11 cellular contexts compared by ENCODE assay signal in genomic region chr1:212290608-212291007, GRCh38. TPM values are rescaled to one million over a fixed set of nuclear protein-coding genes. Genes with fewer than 3 reads are reported as not detected.
DNase-seq lines count a peak whose midpoint lies in the region; ATAC-seq, FAIRE-seq and TF ChIP-seq lines count a peak whose summit lies in the region.
"Had no signal": no experiment of that assay in that cellular context is flagged by ENCODE, and none has a peak within 500 bp of the region (broad histone marks: within the 10 kb centered on the region; RNA-seq: fewer than 3 reads in every experiment).

No MANE protein-coding gene starts in this region.

- H3K4me1 Mint-ChIP-seq in activated T-cell treated with anti-CD3 and anti-CD28 coated beads, Interleukin-2, amount 50 U/mL, for 24 hours (ENCODE audit: low read depth) = peaks cover 73% of the 10 kb centered on the region
- H3K4me1 Mint-ChIP-seq in osteocyte (ENCODE audit: unreplicated experiment) (peaks cover 35% of the 10 kb centered on the region), HFFc6 (ENCODE audit: low read depth) (peaks cover 63% of the 10 kb centered on the region)

- H2AFZ ChIP-seq in Karpas-422 (ENCODE audit: low read length) = no peak overlapping the region
- H2AFZ ChIP-seq in GM12878 (ENCODE audit: control insufficient read depth, low read depth, low read length) = no peak overlapping the region

- no peak for TF ChIP-seq EP300 in GM12878 (IDR thresholded peaks at IDR 0.05; ENCODE audit: borderline replicate concordance in 1 of 2, control insufficient read depth in 1 of 2, low read depth in 2 of 2, low read length in 2 of 2)

- H3K9me3 ChIP-seq in Karpas-422 (ENCODE audit: low read length) (no peaks in the 10 kb centered on the region), GM12878 (replicated peaks; ENCODE audit: control insufficient read depth, insufficient read depth, low read length) (no peaks in the 10 kb centered on the region)
- H3K9me3 ChIP-seq: stomach had no signal

- in situ Hi-C loops in GM12878 (cut with MboI) = loop anchor here (5.0 kb wide), 1 partner anchor 208 kb away; no protein-coding TSS in a partner anchor

- TF ChIP-seq CTCF in GM12878 (IDR thresholded peaks at IDR 0.05 in 2 of 3, conservative IDR thresholded peaks at IDR 0.05 in 1 of 3; ENCODE audit: control insufficient read depth in 2 of 3, extremely low read depth in 1 of 3, insufficient read depth in 1 of 3, low read depth in 3 of 3, low read length in 3 of 3) (no peak), osteocyte (IDR thresholded peaks at IDR 0.05) (no peak), HFFc6 (IDR thresholded peaks at IDR 0.05) (no peak)

- H3K36me3 Mint-ChIP-seq in activated T-cell treated with anti-CD3 and anti-CD28 coated beads, Interleukin-2, amount 50 U/mL, for 24 hours (ENCODE audit: low read depth) = peaks cover 24% of the 10 kb centered on the region
- H3K36me3 Mint-ChIP-seq in osteocyte (ENCODE audit: unreplicated experiment) = no peaks in the 10 kb centered on the region
- H3K36me3 Mint-ChIP-seq in HFFc6 (ENCODE audit: low read depth) = no peaks in the 10 kb centered on the region

- no TSS peak for BruUV-seq in GM12878 (replicated peaks; lab: Mats Ljungman, UMichigan)

- H3K9ac ChIP-seq in Karpas-422 (ENCODE audit: low read length) (no peak overlapping the region), GM12878 (ENCODE audit: control insufficient read depth, insufficient read depth, low read length) (no peak overlapping the region)

- peak overlapping the region; percentile 15 for H3K4me3 Mint-ChIP-seq in activated T-cell treated with anti-CD3 and anti-CD28 coated beads, Interleukin-2, amount 50 U/mL, for 24 hours
- no peak overlapping the region for H3K4me3 Mint-ChIP-seq in osteocyte (ENCODE audit: unreplicated experiment)
- no peak overlapping the region for H3K4me3 Mint-ChIP-seq in HFFc6

- no peak overlapping the region for H3K4me3 ChIP-seq in Karpas-422 (ENCODE audit: low read length)
- peak overlapping the region; percentile 54; the same call in 1 of the 2 replicates for H3K4me3 ChIP-seq in GM12878

- no peak for DNase-seq in activated T-cell treated with anti-CD3 and anti-CD28 coated beads, Interleukin-2, amount 50 U/mL, for 24 hours
- DNase-seq in activated T-cell treated with anti-CD3 and anti-CD28 coated beads, Interleukin-2, amount 50 U/mL, for 48 hours = no peak
- DNase-seq in Karpas-422 = no peak
- no peak for DNase-seq in GM12878 (ENCODE audit: low read depth, low spot score)
- DNase-seq in osteocyte (ENCODE audit: extremely low spot score, unreplicated experiment) = no peak
- DNase-seq in stimulated activated CD4-positive, alpha-beta T cell treated with anti-CD3 and anti-CD28 coated beads, Interleukin-1b, Interleukin-23, amount 100 ng/mL, for 48 hours = no peak
- no peak for DNase-seq in HFFc6
- DNase-seq: SHP77 treated with DMSO at 0.1 percent for 48 hours, stomach had no signal

- no peak for FAIRE-seq in GM12878 (lab: Jason Lieb, UNC)
- FAIRE-seq: colon had no signal

- H3K27ac ChIP-seq in Karpas-422 (ENCODE audit: low read length) (peak overlapping the region; percentile 38; the same call in 1 of the 2 replicates), GM12878 (ENCODE audit: control insufficient read depth, insufficient read depth) (no peak overlapping the region)

- H3K4me1 ChIP-seq in Karpas-422 (ENCODE audit: low read length) = peaks cover 63% of the 10 kb centered on the region
- peaks cover 18% of the 10 kb centered on the region for H3K4me1 ChIP-seq in GM12878 (ENCODE audit: control insufficient read depth, insufficient read depth, low read length)

- H3K4me2 ChIP-seq in Karpas-422 (ENCODE audit: low read depth, low read length, poor library complexity, severe bottlenecking) (peak overlapping the region; percentile 83), GM12878 (ENCODE audit: control insufficient read depth, insufficient read depth) (peak overlapping the region; percentile 66; the same call in 1 of the 2 replicates)

- POLR2A ChIA-PET in GM12878 (lab: Charles Lee) = interaction anchor here (0.9 to 1.7 kb wide), 3 partner anchors 22 to 220 kb away, joined by 3 to 4 read pairs (median 3); no protein-coding TSS in a partner anchor

- H4K20me1 ChIP-seq in Karpas-422 (ENCODE audit: insufficient read depth, low read depth, low read length) (no peaks in the 10 kb centered on the region), GM12878 (ENCODE audit: control insufficient read depth, insufficient read depth) (0 out of 2 replicates have a peak, but pooled peaks cover 2% of the 10 kb centered on the region)

- ATAC-seq in GM12878 (peak; percentile 18; the same call in 1 of the 3 replicates), HG02970 (IDR thresholded peaks at IDR 0.05; ENCODE audit: low FRiP score, unreplicated experiment) (no peak)

- no peaks in the 10 kb centered on the region for H3K9me2 ChIP-seq in Karpas-422 (replicated peaks; ENCODE audit: insufficient read depth, low read length)

- no peaks in the 10 kb centered on the region for H3K36me3 ChIP-seq in Karpas-422 (ENCODE audit: insufficient read depth, low read length)
- H3K36me3 ChIP-seq in GM12878 (ENCODE audit: control insufficient read depth in 2 of 2, insufficient read depth in 2 of 2, low read length in 1 of 2) = no peaks in the 10 kb centered on the region
- H3K36me3 ChIP-seq: stomach had no signal

- no peak for TF ChIP-seq RAD21 in GM12878 (IDR thresholded peaks at IDR 0.05; ENCODE audit: insufficient read depth, low read depth, low read length)

- no peak for TF ChIP-seq POLR2A in GM12878 (IDR thresholded peaks at IDR 0.05; ENCODE audit: low read depth, low read length)

- no peaks in the 10 kb centered on the region for H3K27me3 Mint-ChIP-seq in activated T-cell treated with anti-CD3 and anti-CD28 coated beads, Interleukin-2, amount 50 U/mL, for 24 hours
- H3K27me3 Mint-ChIP-seq in osteocyte (ENCODE audit: unreplicated experiment) (no peaks in the 10 kb centered on the region), HFFc6 (ENCODE audit: insufficient read depth) (no peaks in the 10 kb centered on the region)

- H3K27ac Mint-ChIP-seq in activated T-cell treated with anti-CD3 and anti-CD28 coated beads, Interleukin-2, amount 50 U/mL, for 24 hours = peak overlapping the region; percentile 3
- H3K27ac Mint-ChIP-seq in osteocyte (ENCODE audit: unreplicated experiment) (peak overlapping the region; percentile 15), HFFc6 (no peak overlapping the region; the same call in 1 of the 2 replicates)

- SMC1A ChIA-PET in GM12878 (lab: Charles Lee; ENCODE audit: uncharacterized antibody, unreplicated experiment) = interaction anchor here (0.8 to 7.8 kb wide), 25 partner anchors 10 to 616 kb away, joined by 3 to 130 read pairs (median 5); partner anchors contain the start of genes DTL and INTS7

- CTCF ChIA-PET in GM12878 (lab: Yijun Ruan, JAX) = interaction anchor here (1.0 to 7.0 kb wide), 27 partner anchors 12 to 619 kb away, joined by 3 to 122 read pairs (median 4); partner anchors contain the start of genes DTL and INTS7

- H3K9me3 Mint-ChIP-seq in activated T-cell treated with anti-CD3 and anti-CD28 coated beads, Interleukin-2, amount 50 U/mL, for 24 hours = no peaks in the 10 kb centered on the region
- H3K9me3 Mint-ChIP-seq in osteocyte (ENCODE audit: unreplicated experiment) (no peaks in the 10 kb centered on the region), HFFc6 (no peaks in the 10 kb centered on the region)

- H3K27me3 ChIP-seq in Karpas-422 (ENCODE audit: low read length) (no peaks in the 10 kb centered on the region), GM12878 (replicated peaks in 1 of 2; ENCODE audit: control insufficient read depth in 2 of 2, insufficient read depth in 2 of 2, low read length in 1 of 2) (no peaks in the 10 kb centered on the region)
- H3K27me3 ChIP-seq: stomach had no signal

- H3K79me2 ChIP-seq in Karpas-422 (ENCODE audit: low read length) (peaks cover 94% of the 10 kb centered on the region), GM12878 (ENCODE audit: control insufficient read depth, insufficient read depth, low read length) (peaks cover 96% of the 10 kb centered on the region)

- RAD21 ChIA-PET in GM12878 (lab: Charles Lee; ENCODE audit: unreplicated experiment) = interaction anchor here (1.1 to 6.3 kb wide), 15 partner anchors 21 to 615 kb away, joined by 3 to 75 read pairs (median 5); partner anchors contain the start of genes DTL, INTS7 and NEK2

- intact Hi-C loops in GM12878 (cut with micrococcal nuclease; ENCODE audit: unreplicated experiment) = loop anchor here (1.0 to 10.0 kb wide), 6 partner anchors 128 to 716 kb away; partner anchors contain the start of gene SLC30A1

TF ChIP-seq in GM12878, 131 proteins besides CTCF, POLR2A, EP300 and RAD21 (continues in another document):
- TF ChIP-seq JUND (IDR thresholded peaks at IDR 0.05; ENCODE audit: low read depth, low read length) (0 out of 2 replicates have a peak, but pooled peaks have one; percentile 22), ZNF24 (IDR thresholded peaks at IDR 0.05) (peak; percentile 79), JUNB (IDR thresholded peaks at IDR 0.05) (peak; percentile 22; the same call in 1 of the 2 replicates)
- TF ChIP-seq, protein P1, sequence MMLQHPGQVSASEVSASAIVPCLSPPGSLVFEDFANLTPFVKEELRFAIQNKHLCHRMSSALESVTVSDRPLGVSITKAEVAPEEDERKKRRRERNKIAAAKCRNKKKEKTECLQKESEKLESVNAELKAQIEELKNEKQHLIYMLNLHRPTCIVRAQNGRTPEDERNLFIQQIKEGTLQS (IDR thresholded peaks at IDR 0.05; ENCODE audit: borderline replicate concordance, extremely low read depth, low read depth, low read length) = no peak

RNA-seq across cellular contexts. Expression of gene PPP2R5A, which starts 5.4 kb away (rescaled TPM):
- 31.3 and 41.6 TPM in 2 replicates for total RNA-seq in Karpas-422 (2014; rRNA removed; shearing (Covaris generic); ENCODE audit: low replicate concordance)
- 29.8 and 32.8 TPM in 2 replicates for total RNA-seq in GM12878 (2013; cell fraction: nucleolus; rRNA removed)
- 32.1 and 33.7 TPM in 2 replicates for total RNA-seq in GM12878 (2014; rRNA removed)
- total RNA-seq in GM12878 (2014; rRNA removed; fragmentation: Illumina TruSeq; extraction: Trizol) = 27.8 and 28.8 TPM in 2 replicates
- total RNA-seq in GM12878 (2021) = 33.2 and 33.8 TPM in 2 replicates
- 14.4 TPM for polyA plus RNA-seq in GM12878 (2011; ENCODE audit: low read depth)
- polyA plus RNA-seq in GM12878 (2011; rRNA removed) = 40.6 and 59.7 TPM in 2 replicates
- polyA plus RNA-seq in GM12878 (2011; cell fraction: cytosol; rRNA removed) = 18.9 and 19.7 TPM in 2 replicates
- polyA plus RNA-seq in GM12878 (2011; cell fraction: nucleus; rRNA removed) = 14.5 and 16.0 TPM in 2 replicates
- 18.5 and 29.1 TPM in 2 replicates for polyA plus RNA-seq in GM12878 (2012)
- 35.7 and 47.3 TPM in 2 replicates for polyA plus RNA-seq in GM12878 (2014; fragmentation: Illumina TruSeq; extraction: Trizol)
- polyA plus RNA-seq in GM12878 (2014; fragmentation: Nextera tagmentation; extraction: Ambion mirVana) = 10 to 100 TPM; 15.4 to 18.2 TPM
- 21.7 and 25.1 TPM in 2 replicates for polyA plus RNA-seq in GM12878 (2014; rRNA removed)
- polyA plus RNA-seq in GM12878 (2016; fragmentation: Nextera tagmentation; extraction: Ambion mirVana) = 10 to 100 TPM; 32.8 to 39.3 TPM
- polyA minus RNA-seq in GM12878 (2011; rRNA and poly(A)+ RNA removed) = 13.4 and 18.4 TPM in 2 replicates
- polyA minus RNA-seq in GM12878 (2011; cell fraction: cytosol; rRNA and poly(A)+ RNA removed) = 10.0 and 10.5 TPM in 2 replicates
- polyA minus RNA-seq in GM12878 (2011; cell fraction: nucleus; rRNA and poly(A)+ RNA removed) = 8.9 and 16.2 TPM in 2 replicates
- 17.5 and 17.9 TPM in 2 replicates for total RNA-seq in osteocyte
- total RNA-seq in HFFc6 (2021; fragmentation: NEBNext Ultra II Directional; extraction: Animal tissue kit (Norgen Biotek cat#: 25700)) = 10 to 100 TPM; 15.2 to 19.5 (median 17.8) TPM
